10 cellular contexts compared by ENCODE assay signal in the genomic region with DNA sequence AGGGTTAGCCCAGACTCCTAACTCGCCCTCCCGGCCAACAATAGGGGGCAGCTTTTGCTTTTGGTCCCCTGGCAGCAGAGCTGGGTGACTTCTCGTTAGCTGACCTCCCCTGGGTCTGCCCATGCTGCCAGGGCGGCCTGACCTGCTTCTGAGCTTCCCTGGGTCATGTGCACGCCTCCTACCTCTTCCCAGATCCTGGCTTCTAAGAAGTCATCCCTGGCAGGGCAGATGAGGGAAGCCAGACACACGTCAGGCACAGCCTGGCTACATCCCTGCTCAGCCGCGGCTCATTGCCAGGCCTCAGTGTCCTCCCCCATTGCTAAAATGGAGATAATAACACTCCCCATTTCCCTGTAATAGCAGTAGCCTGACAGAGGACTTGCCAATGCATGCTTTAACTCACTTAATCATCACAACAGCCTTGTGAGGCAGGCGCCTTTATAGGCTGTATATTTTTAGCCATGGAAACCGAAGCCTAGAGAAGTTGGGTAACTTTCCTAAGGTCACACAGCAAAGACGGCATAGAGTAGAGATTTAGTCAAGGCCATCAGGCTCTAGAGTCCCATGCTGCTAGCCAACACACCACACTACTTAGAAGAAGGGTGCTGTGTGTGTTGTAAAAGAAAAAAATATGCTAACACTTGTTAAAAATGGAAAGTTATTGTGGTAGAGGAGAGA. TPM values are rescaled to one million over a fixed set of nuclear protein-coding genes. Genes with fewer than 3 reads are reported as not detected.
A peak's percentile ranks its signal among the peaks of the same experiment; 100 is the strongest.
DNase-seq lines count a peak whose midpoint lies in the region; ATAC-seq, FAIRE-seq and TF ChIP-seq lines count a peak whose summit lies in the region.
"Had no signal": no experiment of that assay in that cellular context is flagged by ENCODE, and none has a peak within 500 bp of the region (broad histone marks: within the 10 kb centered on the region; RNA-seq: fewer than 3 reads in every experiment).

No MANE protein-coding gene starts in this region.

- H3K9me3 ChIP-seq in thymus (ENCODE audit: control insufficient read depth): peaks cover 1% of the 10 kb centered on the region
- H3K9me3 ChIP-seq: SJCRH30 had no signal

- POLR2A ChIA-PET in activated CD4-positive, alpha-beta T cell treated with anti-CD3 and anti-CD28 coated beads, Interleukin-2, amount 10 ng/mL, durations not matched to agents 7 days and 5 days (lab: Charles Lee): no interaction called here

- TF ChIP-seq CTCF in brain (conservative IDR thresholded peaks at IDR 0.05): no peak

- no peak for FAIRE-seq in GM12891 (lab: Jason Lieb, UNC)

- H3K36me3 Mint-ChIP-seq in activated CD4-positive, alpha-beta T cell treated with anti-CD3 and anti-CD28 coated beads, Interleukin-2, amount 10 ng/mL, durations not matched to agents 7 days and 5 days (ENCODE audit: low read depth): peaks cover 12% of the 10 kb centered on the region
- no peaks in the 10 kb centered on the region for H3K36me3 Mint-ChIP-seq in brain

- intact Hi-C loops in left colon (cut with DNase I, micrococcal nuclease): loop anchor here in 1 of 2 donors (10.0 kb wide), 1 partner anchor 67 kb away; a partner anchor contains a TSS

- H3K4me3 Mint-ChIP-seq in activated CD4-positive, alpha-beta T cell treated with anti-CD3 and anti-CD28 coated beads, Interleukin-2, amount 10 ng/mL, durations not matched to agents 7 days and 5 days: peak overlapping the region; percentile 6
- H3K4me3 Mint-ChIP-seq in brain: peak overlapping the region in 4 of 5 experiments; percentile 43 to 85 (median 66)

- no peak overlapping the region for H3K27ac Mint-ChIP-seq in activated CD4-positive, alpha-beta T cell treated with anti-CD3 and anti-CD28 coated beads, Interleukin-2, amount 10 ng/mL, durations not matched to agents 7 days and 5 days
- peak overlapping the region in 2 of 5 experiments; percentile 17 to 53 for H3K27ac Mint-ChIP-seq in brain

- no peak for DNase-seq in activated CD4-positive, alpha-beta T cell treated with anti-CD3 and anti-CD28 coated beads, Interleukin-2, amount 10 ng/mL, durations not matched to agents 7 days and 5 days
- DNase-seq in activated CD4-positive, alpha-beta T cell treated with anti-CD3 and anti-CD28 coated beads for 4 hours: no peak
- DNase-seq in left colon (peak; percentile 34 to 85), GM12891 (ENCODE audit: insufficient read length, low spot score) (no peak), NCI-H1417 treated with DMSO at 0.1 percent for 48 hours (lab: John Stamatoyannopoulos, UW) (no peak)
- DNase-seq: SJCRH30; stimulated activated CD8-positive, alpha-beta memory T cell treated with anti-CD3 and anti-CD28 coated beads, Interleukin-4, amount 100 ng/mL, for 48 hours had no signal

- no peaks in the 10 kb centered on the region for H3K27me3 Mint-ChIP-seq in activated CD4-positive, alpha-beta T cell treated with anti-CD3 and anti-CD28 coated beads, Interleukin-2, amount 10 ng/mL, durations not matched to agents 7 days and 5 days
- peaks cover 70% of the 10 kb centered on the region for H3K27me3 Mint-ChIP-seq in brain

- no peaks in the 10 kb centered on the region for H3K9me3 Mint-ChIP-seq in activated CD4-positive, alpha-beta T cell treated with anti-CD3 and anti-CD28 coated beads, Interleukin-2, amount 10 ng/mL, durations not matched to agents 7 days and 5 days
- peaks cover 0 to 8% (median 1%) of the 10 kb centered on the region in 5 experiments for H3K9me3 Mint-ChIP-seq in brain

- TF ChIP-seq POLR2A in GM12891 (IDR thresholded peaks at IDR 0.05; ENCODE audit: low read depth, low read length): no peak

- H3K4me1 ChIP-seq in thymus (ENCODE audit: control insufficient read depth, insufficient read depth, low read length): peaks cover 7% of the 10 kb centered on the region
- H3K4me1 ChIP-seq: SJCRH30 had no signal

- H3K4me3 ChIP-seq in thymus (ENCODE audit: low read length): no peak overlapping the region
- H3K4me3 ChIP-seq: SJCRH30 had no signal

- H3K36me3 ChIP-seq in thymus (ENCODE audit: control insufficient read depth, insufficient read depth): peaks cover 2% of the 10 kb centered on the region
- H3K36me3 ChIP-seq: SJCRH30 had no signal

- 90% methylated on average over 11 of the region's 11 CpGs for WGBS in thymus

- H3K27me3 ChIP-seq in thymus (ENCODE audit: control insufficient read depth, insufficient read depth): peaks cover 3% of the 10 kb centered on the region
- H3K27me3 ChIP-seq: SJCRH30 had no signal

- peak overlapping the region; percentile 11 for H3K27ac ChIP-seq in thymus (ENCODE audit: low read depth)
- H3K27ac ChIP-seq: SJCRH30 had no signal

- CTCF ChIA-PET in activated CD4-positive, alpha-beta T cell treated with anti-CD3 and anti-CD28 coated beads, Interleukin-2, amount 10 ng/mL, durations not matched to agents 7 days and 5 days (lab: Charles Lee): interaction anchor here (0.5 to 1.8 kb wide), 3 partner anchors 9 to 78 kb away, joined by 4 to 7 read pairs (median 5); no protein-coding TSS in a partner anchor

- H3K4me1 Mint-ChIP-seq in activated CD4-positive, alpha-beta T cell treated with anti-CD3 and anti-CD28 coated beads, Interleukin-2, amount 10 ng/mL, durations not matched to agents 7 days and 5 days: peaks cover 45% of the 10 kb centered on the region
- peaks cover 39% of the 10 kb centered on the region for H3K4me1 Mint-ChIP-seq in brain

- ATAC-seq in left colon: no peak
- ATAC-seq in HG02981 (IDR thresholded peaks at IDR 0.05; ENCODE audit: unreplicated experiment): no peak

TF ChIP-seq in GM12891, 5 proteins besides CTCF, POLR2A, EP300 and RAD21:
- TF ChIP-seq TAF1 (IDR thresholded peaks at IDR 0.05; ENCODE audit: low read depth, low read length) (no peak), POLR2AphosphoS5 (IDR thresholded peaks at IDR 0.05; ENCODE audit: low read depth, low read length) (no peak), PAX5 (IDR thresholded peaks at IDR 0.05; ENCODE audit: insufficient read depth, low read length, severe bottlenecking) (no peak), SPI1 (IDR thresholded peaks at IDR 0.05; ENCODE audit: low read depth, low read length) (no peak), POU2F2 (IDR thresholded peaks at IDR 0.05; ENCODE audit: low read depth, low read length) (no peak)
TF ChIP-seq in GM12891: peak in this region for 0.

RNA-seq across cellular contexts. Expression of a gene that starts 2.1 kb away (rescaled TPM):
- 10 to 100 TPM; 12.6 to 14.0 TPM for total RNA-seq in activated CD4-positive, alpha-beta T cell treated with anti-CD3 and anti-CD28 coated beads, Interleukin-2, amount 10 ng/mL, durations not matched to agents 7 days and 5 days
- 0.48 TPM for polyA plus RNA-seq in brain (ENCODE audit: insufficient read depth, low read depth, low replicate concordance)
- 10 to 100 TPM; 27.2 to 32.7 TPM for total RNA-seq in left colon
- polyA plus RNA-seq in thymus: 5.2 TPM
- 0.21 TPM for polyA plus RNA-seq in GM12891 (2012; ENCODE audit: low read depth, missing spikeins)

RNA-seq across cellular contexts. Expression of a gene that starts 6.0 kb away (rescaled TPM):
- total RNA-seq in activated CD4-positive, alpha-beta T cell treated with anti-CD3 and anti-CD28 coated beads, Interleukin-2, amount 10 ng/mL, durations not matched to agents 7 days and 5 days: 10 to 100 TPM; 63.1 to 72.4 TPM
- polyA plus RNA-seq in brain (ENCODE audit: insufficient read depth, low read depth, low replicate concordance): 79.5 TPM
- total RNA-seq in left colon: 10 to 100 TPM; 24.1 to 27.6 TPM
- polyA plus RNA-seq in thymus: 46.6 TPM
- 45.1 TPM for polyA plus RNA-seq in GM12891 (2012; ENCODE audit: low read depth, missing spikeins)

RNA-seq across cellular contexts. Expression of a gene that starts 13.8 kb away (rescaled TPM):
- 1 to 10 TPM; 4.2 to 5.6 TPM for total RNA-seq in activated CD4-positive, alpha-beta T cell treated with anti-CD3 and anti-CD28 coated beads, Interleukin-2, amount 10 ng/mL, durations not matched to agents 7 days and 5 days
- polyA plus RNA-seq in brain (ENCODE audit: insufficient read depth, low read depth, low replicate concordance) (3.2 TPM), thymus (5.8 TPM)
- total RNA-seq in left colon: 1 to 10 TPM; 6.7 to 8.5 TPM
- 1.1 TPM for polyA plus RNA-seq in GM12891 (2012; ENCODE audit: low read depth, missing spikeins)

RNA-seq across cellular contexts. Expression of a gene that starts 17.7 kb away (rescaled TPM):
- not detected for total RNA-seq in activated CD4-positive, alpha-beta T cell treated with anti-CD3 and anti-CD28 coated beads, Interleukin-2, amount 10 ng/mL, durations not matched to agents 7 days and 5 days
- polyA plus RNA-seq in brain (ENCODE audit: insufficient read depth, low read depth, low replicate concordance) (3.0 TPM), thymus (93.6 TPM)
- 100 to 1,000 TPM; 276 to 333 TPM for total RNA-seq in left colon
- polyA plus RNA-seq in GM12891 (2012; ENCODE audit: low read depth, missing spikeins): not detected
- total RNA-seq: SJCRH30 had no signal

RNA-seq across cellular contexts. Expression of a gene that starts 52.6 kb away (rescaled TPM):
- total RNA-seq in activated CD4-positive, alpha-beta T cell treated with anti-CD3 and anti-CD28 coated beads, Interleukin-2, amount 10 ng/mL, durations not matched to agents 7 days and 5 days: 100 to 1,000 TPM; 178 to 186 TPM
- polyA plus RNA-seq in brain (ENCODE audit: insufficient read depth, low read depth, low replicate concordance) (293 TPM), thymus (64.5 TPM)
- total RNA-seq in left colon: 100 to 1,000 TPM; 129 to 136 TPM
- polyA plus RNA-seq in GM12891 (2012; ENCODE audit: low read depth, missing spikeins): 171 TPM

Comparison
In these comparisons a context has a peak if more than half of its experiments do, and no peak if none do; other contexts are left out.
1. DNase-seq: peak in left colon (2 of 2); none in activated CD4-positive, alpha-beta T cell treated with anti-CD3 and anti-CD28 coated beads, Interleukin-2, amount 10 ng/mL, durations not matched to agents 7 days and 5 days (single experiment), activated CD4-positive, alpha-beta T cell treated with anti-CD3 and anti-CD28 coated beads for 4 hours (0 of 2), GM12891 (single experiment) and NCI-H1417 treated with DMSO at 0.1 percent for 48 hours (single experiment).